ENCODE assay signal across 6 cellular contexts in the genomic region with DNA sequence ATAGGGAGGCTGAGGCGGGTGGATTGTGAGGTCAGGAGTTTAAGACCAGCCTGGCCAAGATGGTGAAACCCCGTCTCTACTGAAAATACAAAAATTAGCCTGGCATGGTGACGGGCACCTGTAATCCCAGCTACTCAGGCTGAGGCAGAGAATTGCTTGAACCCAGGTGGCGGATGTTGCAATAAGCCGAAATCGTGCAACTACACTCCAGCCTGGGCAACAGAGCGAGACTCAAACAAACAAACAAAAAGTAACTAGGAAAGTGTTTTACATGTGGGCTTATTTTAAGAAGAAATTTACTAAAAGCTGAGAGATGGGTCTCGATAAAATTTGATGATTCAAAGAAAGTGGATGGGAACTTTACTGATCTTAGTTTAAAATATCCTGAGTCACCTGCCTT. TPM values are rescaled to one million over a fixed set of nuclear protein-coding genes. Genes with fewer than 3 reads are reported as not detected.
DNase-seq lines count a peak whose midpoint lies in the region; ATAC-seq and TF ChIP-seq lines count a peak whose summit lies in the region.
"Not testable (repeated sequence)": the region's sequence is repeated elsewhere in the genome, so short reads cannot be mapped to it uniquely, and the experiment has no call there.

No MANE protein-coding gene starts in this region.

- not testable (repeated sequence) for H3K36me3 Mint-ChIP-seq in GM23338 (ENCODE audit: low read depth)
- H3K36me3 Mint-ChIP-seq in activated CD4-positive, alpha-beta T cell treated with anti-CD3 and anti-CD28 coated beads for 36 hours (ENCODE audit: low read depth), result peaks cover 25% of the 10 kb centered on the region
- H3K36me3 Mint-ChIP-seq in activated T-cell treated with anti-CD3 and anti-CD28 coated beads, Interleukin-2, amount 50 U/mL, for 24 hours (ENCODE audit: low read depth), result peaks cover 85% of the 10 kb centered on the region
- peaks cover 15% of the 10 kb centered on the region for H3K36me3 Mint-ChIP-seq in activated naive CD4-positive, alpha-beta T cell treated with anti-CD3 and anti-CD28 coated beads, Interleukin-2, amount 50 U/mL, for 24 hours
- H3K36me3 Mint-ChIP-seq in naive thymus-derived CD8-positive, alpha-beta T cell, result peaks cover 0 to 76% (median 20%) of the 10 kb centered on the region in 3 donors

- CTCF ChIA-PET in activated CD4-positive, alpha-beta T cell treated with anti-CD3 and anti-CD28 coated beads for 36 hours (lab: Charles Lee), result not testable (repeated sequence)

- H3K27ac ChIP-seq in GM23338 (ENCODE audit: low read depth), result not testable (repeated sequence)
- H3K27ac ChIP-seq in left lung, result peak overlapping the region in 1 of 2 donors; percentile 57

- intact Hi-C loops in activated CD4-positive, alpha-beta T cell treated with anti-CD3 and anti-CD28 coated beads for 36 hours (cut with DNase I, micrococcal nuclease); left lung (cut with DNase I): not testable (repeated sequence)

- H3K4me1 ChIP-seq in GM23338 (ENCODE audit: insufficient read depth); left lung: not testable (repeated sequence)

- H3F3A ChIP-seq in GM23338 (replicated peaks; ENCODE audit: low read depth), result not testable (repeated sequence)

- not testable (repeated sequence) for DNase-seq in GM23338 (ENCODE audit: low spot score); activated CD4-positive, alpha-beta T cell treated with anti-CD3 and anti-CD28 coated beads for 36 hours; activated T-cell treated with anti-CD3 and anti-CD28 coated beads, Interleukin-2, amount 50 U/mL, for 24 hours; left lung; naive thymus-derived CD8-positive, alpha-beta T cell

- not testable (repeated sequence) for H3K4me3 Mint-ChIP-seq in GM23338; activated CD4-positive, alpha-beta T cell treated with anti-CD3 and anti-CD28 coated beads for 36 hours; activated T-cell treated with anti-CD3 and anti-CD28 coated beads, Interleukin-2, amount 50 U/mL, for 24 hours; activated naive CD4-positive, alpha-beta T cell treated with anti-CD3 and anti-CD28 coated beads, Interleukin-2, amount 50 U/mL, for 24 hours; naive thymus-derived CD8-positive, alpha-beta T cell

- H3K27me3 ChIP-seq in GM23338 (ENCODE audit: insufficient read depth); left lung: not testable (repeated sequence)

- not testable (repeated sequence) for H4K20me1 ChIP-seq in GM23338 (replicated peaks; ENCODE audit: insufficient read depth)

- H3K79me2 ChIP-seq in GM23338 (replicated peaks; ENCODE audit: insufficient read depth), result not testable (repeated sequence)

- H3K9me3 Mint-ChIP-seq in GM23338; activated CD4-positive, alpha-beta T cell treated with anti-CD3 and anti-CD28 coated beads for 36 hours (ENCODE audit: low read depth); activated T-cell treated with anti-CD3 and anti-CD28 coated beads, Interleukin-2, amount 50 U/mL, for 24 hours; activated naive CD4-positive, alpha-beta T cell treated with anti-CD3 and anti-CD28 coated beads, Interleukin-2, amount 50 U/mL, for 24 hours; naive thymus-derived CD8-positive, alpha-beta T cell: not testable (repeated sequence)

- H3K4me1 Mint-ChIP-seq in GM23338; activated CD4-positive, alpha-beta T cell treated with anti-CD3 and anti-CD28 coated beads for 36 hours; activated T-cell treated with anti-CD3 and anti-CD28 coated beads, Interleukin-2, amount 50 U/mL, for 24 hours (ENCODE audit: low read depth); activated naive CD4-positive, alpha-beta T cell treated with anti-CD3 and anti-CD28 coated beads, Interleukin-2, amount 50 U/mL, for 24 hours; naive thymus-derived CD8-positive, alpha-beta T cell: not testable (repeated sequence)

- not testable (repeated sequence) for H3K4me3 ChIP-seq in GM23338, left lung

- not testable (repeated sequence) for H3K27me3 Mint-ChIP-seq in GM23338 (ENCODE audit: insufficient read depth, low read depth, poor library complexity); activated CD4-positive, alpha-beta T cell treated with anti-CD3 and anti-CD28 coated beads for 36 hours; activated T-cell treated with anti-CD3 and anti-CD28 coated beads, Interleukin-2, amount 50 U/mL, for 24 hours; activated naive CD4-positive, alpha-beta T cell treated with anti-CD3 and anti-CD28 coated beads, Interleukin-2, amount 50 U/mL, for 24 hours; naive thymus-derived CD8-positive, alpha-beta T cell

- not testable (repeated sequence) for H2AFZ ChIP-seq in GM23338

- TF ChIP-seq CTCF in GM23338 (conservative IDR thresholded peaks at IDR 0.05; ENCODE audit: low read depth in 2 of 2); left lung (IDR thresholded peaks at IDR 0.05): not testable (repeated sequence)

- not testable (repeated sequence) for ATAC-seq in GM23338; activated CD4-positive, alpha-beta T cell treated with anti-CD3 and anti-CD28 coated beads for 36 hours; naive thymus-derived CD8-positive, alpha-beta T cell
- peak; percentile 22 for ATAC-seq in left lung

- POLR2A ChIA-PET in activated CD4-positive, alpha-beta T cell treated with anti-CD3 and anti-CD28 coated beads for 36 hours (lab: Charles Lee); naive thymus-derived CD8-positive, alpha-beta T cell (lab: Charles Lee): not testable (repeated sequence)

- H3K9me2 ChIP-seq in GM23338 (ENCODE audit: insufficient read depth), result not testable (repeated sequence)

- peak overlapping the region; percentile 88 for H3K27ac Mint-ChIP-seq in GM23338
- peak overlapping the region; percentile 33 for H3K27ac Mint-ChIP-seq in activated CD4-positive, alpha-beta T cell treated with anti-CD3 and anti-CD28 coated beads for 36 hours
- H3K27ac Mint-ChIP-seq in activated T-cell treated with anti-CD3 and anti-CD28 coated beads, Interleukin-2, amount 50 U/mL, for 24 hours, result peak overlapping the region; percentile 69
- H3K27ac Mint-ChIP-seq in activated naive CD4-positive, alpha-beta T cell treated with anti-CD3 and anti-CD28 coated beads, Interleukin-2, amount 50 U/mL, for 24 hours, result peak overlapping the region; percentile 68
- peak overlapping the region in 6 of 10 donors; percentile 3 to 43 (median 24) for H3K27ac Mint-ChIP-seq in naive thymus-derived CD8-positive, alpha-beta T cell

- not testable (repeated sequence) for H3K36me3 ChIP-seq in GM23338 (ENCODE audit: insufficient read depth)
- H3K36me3 ChIP-seq in left lung, result peaks cover 0 to 76% of the 10 kb centered on the region in 2 donors

- H3K9me3 ChIP-seq in left lung, result not testable (repeated sequence)

- not testable (repeated sequence) for H3K4me2 ChIP-seq in GM23338

RNA-seq across cellular contexts. Expression of a gene that starts 28.2 kb away (rescaled TPM):
- total RNA-seq in GM23338 (2014; rRNA removed; shearing (Covaris generic)), result 8.0 and 19.7 TPM in 2 replicates
- 35.1 and 43.1 TPM in 2 replicates for polyA plus RNA-seq in GM23338 (2016; fragmentation: Nextera tagmentation; extraction: Ambion mirVana)
- 10 to 100 TPM; 34.3 to 42.1 TPM for total RNA-seq in activated CD4-positive, alpha-beta T cell treated with anti-CD3 and anti-CD28 coated beads for 36 hours
- 10 to 100 TPM; 32.4 to 36.4 TPM for total RNA-seq in left lung
- 10 to 100 TPM; 39.8 to 40.0 TPM for total RNA-seq in naive thymus-derived CD8-positive, alpha-beta T cell
- polyA plus RNA-seq in naive thymus-derived CD8-positive, alpha-beta T cell, result 10 to 100 TPM; 26.1 to 35.6 (median 27.8) TPM

Comparison
In these comparisons a context has a peak if more than half of its experiments do, and no peak if none do; other contexts are left out.
1. H3K27ac Mint-ChIP-seq: peak in every context shown above with its lines; median percentile 88 in GM23338; 69 in activated T-cell treated with anti-CD3 and anti-CD28 coated beads, Interleukin-2, amount 50 U/mL, for 24 hours; 68 in activated naive CD4-positive, alpha-beta T cell treated with anti-CD3 and anti-CD28 coated beads, Interleukin-2, amount 50 U/mL, for 24 hours; 33 in activated CD4-positive, alpha-beta T cell treated with anti-CD3 and anti-CD28 coated beads for 36 hours; 24 in naive thymus-derived CD8-positive, alpha-beta T cell.